Comparison of ENCODE assay signal across 9 cellular contexts in genomic region chrX:72306085-72306801, GRCh38. TPM values are rescaled to one million over a fixed set of nuclear protein-coding genes. Genes with fewer than 3 reads are reported as not detected.
A peak's percentile ranks its signal among the peaks of the same experiment; 100 is the strongest.
DNase-seq lines count a peak whose midpoint lies in the region; ATAC-seq and TF ChIP-seq lines count a peak whose summit lies in the region.
"Had no signal": no experiment of that assay in that cellular context is flagged by ENCODE, and none has a peak within 500 bp of the region (broad histone marks: within the 10 kb centered on the region; RNA-seq: fewer than 3 reads in every experiment).

No MANE protein-coding gene starts in this region.

- WGBS in prostate gland: 0% methylated on average over 9 of the region's 92 CpGs

- no peak overlapping the region for H3K9ac ChIP-seq in BLaER1

- POLR2A ChIA-PET in Panc1 (lab: Charles Lee): interaction anchor here (0.7 kb wide), 1 partner anchor 16 kb away, joined by 4 read pairs; no protein-coding TSS in a partner anchor

- H3K9me3 ChIP-seq in BLaER1 (peaks cover 18% of the 10 kb centered on the region; the same call in 1 of the 2 replicates), Panc1 (ENCODE audit: control insufficient read depth, insufficient read depth, low read depth, low read length) (no peaks in the 10 kb centered on the region), prostate gland (no peaks in the 10 kb centered on the region)
- H3K9me3 ChIP-seq: neutrophil had no signal

- CTCF ChIA-PET in Panc1 (lab: Charles Lee): interaction anchor here (0.6 kb wide), 2 partner anchors 125 to 174 kb away, joined by 3 to 4 read pairs; partner anchors contain the start of gene RTL5

- TF ChIP-seq CTCF in GM20000 (IDR thresholded peaks at IDR 0.05; ENCODE audit: extremely low read depth, missing control alignments): no peak
- TF ChIP-seq CTCF in Panc1 (IDR thresholded peaks at IDR 0.05): no peak; the same call in 1 of the 2 replicates
- no peak for TF ChIP-seq CTCF in epithelial cell of proximal tubule (conservative IDR thresholded peaks at IDR 0.05; ENCODE audit: low read depth, low read length)
- no peak for TF ChIP-seq CTCF in prostate gland (IDR thresholded peaks at IDR 0.05)

- H3K27ac ChIP-seq in BLaER1: no peak overlapping the region
- no peak overlapping the region for H3K27ac ChIP-seq in Panc1 (ENCODE audit: low read length)
- no peak overlapping the region for H3K27ac ChIP-seq in prostate gland
- H3K27ac ChIP-seq: neutrophil had no signal

- H4K20me1 ChIP-seq in BLaER1: peaks cover 53% of the 10 kb centered on the region

- BruUV-seq in Panc1 (replicated peaks; lab: Mats Ljungman, UMichigan): no TSS peak

- H3K36me3 ChIP-seq in BLaER1: no peaks in the 10 kb centered on the region
- no peaks in the 10 kb centered on the region for H3K36me3 ChIP-seq in Panc1 (ENCODE audit: control insufficient read depth, insufficient read depth, low read length)
- H3K36me3 ChIP-seq in prostate gland: no peaks in the 10 kb centered on the region
- H3K36me3 ChIP-seq: neutrophil had no signal

- DNase-seq in GM20000 (ENCODE audit: low spot score) (peak; percentile 28), Panc1 (ENCODE audit: low read depth, low spot score) (no peak), epithelial cell of proximal tubule (ENCODE audit: low read depth) (no peak), prostate gland (ENCODE audit: low spot score) (no peak), iPS-NIHi11 (ENCODE audit: low spot score) (no peak), SIG-M5 (lab: John Stamatoyannopoulos, UW) (no peak)
- DNase-seq in stimulated activated CD4-positive, alpha-beta T cell treated with anti-CD3 and anti-CD28 coated beads, Interleukin-12 subunit alpha, Interleukin-12 subunit beta, amount 100 ng/mL, for 4 hours: no peak

- intact Hi-C loops in Panc1 (cut with micrococcal nuclease; ENCODE audit: unreplicated experiment) (no loop called here), prostate gland (cut with DNase I) (loop anchor here (5.0 kb wide), 1 partner anchor 231 kb away; no protein-coding TSS in a partner anchor)

- no peak for TF ChIP-seq POLR2A in prostate gland (IDR thresholded peaks at IDR 0.05)

- H3K4me3 ChIP-seq in BLaER1 (peak overlapping the region; percentile 64), Panc1 (ENCODE audit: low read depth in 2 of 2, low read length in 2 of 2) (peak overlapping the region; percentile 44 to 62), epithelial cell of proximal tubule (ENCODE audit: low read depth, low read length) (peak overlapping the region; percentile 49), prostate gland (peak overlapping the region; percentile 32 to 41)

- ATAC-seq in Panc1: peak; percentile 31

- H3K27me3 ChIP-seq in BLaER1 (peaks cover 92% of the 10 kb centered on the region), Panc1 (ENCODE audit: control insufficient read depth, insufficient read depth, low read length) (no peaks in the 10 kb centered on the region; the same call in 1 of the 2 replicates), prostate gland (replicated peaks; ENCODE audit: insufficient read depth) (no peaks in the 10 kb centered on the region)

- H3K4me2 ChIP-seq in BLaER1: peak overlapping the region; percentile 80

- in situ Hi-C loops in Panc1 (cut with HindIII; ENCODE audit: low pct_unique_long_range_greater_than_20kb, low sequenced_read_pairs): no loop called here

- peaks cover 7% of the 10 kb centered on the region for H3K4me1 ChIP-seq in BLaER1
- H3K4me1 ChIP-seq in Panc1 (ENCODE audit: control insufficient read depth, insufficient read depth, low read length): peaks cover 4% of the 10 kb centered on the region
- H3K4me1 ChIP-seq in prostate gland (replicated peaks): no peaks in the 10 kb centered on the region

RNA-seq across cellular contexts. Expression of gene CITED1, which starts 0.5 kb away (rescaled TPM):
- total RNA-seq in Panc1 (2021; ENCODE audit: unreplicated experiment): 0.36 TPM
- 0.75 TPM for polyA plus RNA-seq in Panc1 (2012; ENCODE audit: insufficient read length)
- not detected in 2 replicates for total RNA-seq in epithelial cell of proximal tubule
- 100 to 1,000 TPM in 1 of 2 donors, 10 to 100 TPM in 1; 20.1 to 552 TPM for total RNA-seq in prostate gland

RNA-seq across cellular contexts. Expression of gene RPS4X, which starts 29.2 kb away (rescaled TPM):
- 704 TPM for total RNA-seq in Panc1 (2021; ENCODE audit: unreplicated experiment)
- polyA plus RNA-seq in Panc1 (2012; ENCODE audit: insufficient read length): 919 TPM
- 593 and 741 TPM in 2 replicates for total RNA-seq in epithelial cell of proximal tubule
- 1,000 to 10,000 TPM in 1 of 2 donors, 100 to 1,000 TPM in 1; 662 to 1,180 TPM for total RNA-seq in prostate gland

Comparison
In these comparisons a context has a peak if more than half of its experiments do, and no peak if none do; other contexts are left out.
1. RNA of gene CITED1, which starts 0.5 kb away (total RNA-seq): 20.1 to 552 TPM in prostate gland; 0.36 TPM in Panc1 (single experiment) and not detected in epithelial cell of proximal tubule; every median in the first group is over 10 times any median in the second.
2. Peak in every context shown above with its lines, with median percentiles within 50 percentile points of each other: H3K4me3 ChIP-seq.